In the genomic region with DNA sequence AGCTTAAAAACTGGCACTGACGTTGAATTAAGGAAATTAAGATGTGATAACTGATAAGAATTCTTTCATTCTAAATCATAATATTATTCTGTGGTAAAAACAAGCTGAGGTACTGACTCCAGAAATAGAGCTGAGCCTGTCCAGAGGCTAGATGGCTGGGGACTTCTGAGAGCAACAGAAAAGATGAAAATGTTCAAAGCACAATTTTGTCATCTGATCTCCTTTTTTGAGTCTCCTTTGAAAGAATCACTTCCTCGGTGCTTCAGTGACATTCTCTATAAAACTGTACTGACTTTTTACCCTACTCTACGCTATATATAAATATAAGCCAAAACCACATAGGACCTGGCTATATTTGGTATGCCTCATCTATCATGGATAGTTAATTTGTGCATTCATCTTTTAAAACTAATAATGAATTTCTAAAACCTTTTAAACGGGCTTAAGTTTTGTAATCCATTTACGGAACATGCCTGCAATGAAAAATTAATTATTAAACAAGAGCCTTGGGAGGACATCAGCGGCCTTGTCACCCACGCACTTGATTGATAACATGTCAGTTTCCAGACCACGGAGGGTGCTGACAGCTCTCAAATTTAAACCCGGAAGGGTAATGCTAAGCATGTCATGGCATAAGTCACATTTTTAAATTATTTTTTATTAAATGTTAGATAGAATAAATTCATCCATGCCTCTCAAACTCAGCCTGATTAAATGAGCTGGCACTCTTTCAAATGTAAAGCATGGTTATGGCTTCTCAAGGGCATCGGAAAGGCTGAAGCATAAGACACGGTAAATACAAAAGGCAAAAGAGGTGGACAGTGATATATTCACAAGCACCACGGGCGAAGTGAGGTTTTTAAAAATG, we compare ENCODE assay signal across 8 cellular contexts.
DNase-seq lines count a peak whose midpoint lies in the region; ATAC-seq and TF ChIP-seq lines count a peak whose summit lies in the region.

No MANE protein-coding gene starts in this region.

- no peaks in the 10 kb centered on the region for H3K9me3 Mint-ChIP-seq in T-helper 2 cell treated with Interferon-gamma antibody and Interleukin-4, amounts not matched to agents 5 μg/mL and 100 μg/mL, for 36 hours

- intact Hi-C loops in right lobe of liver (cut with DNase I) (no loop called here), colonic mucosa (cut with DNase I) (no loop called here)

- H3K4me1 Mint-ChIP-seq in T-helper 2 cell treated with Interferon-gamma antibody and Interleukin-4, amounts not matched to agents 5 μg/mL and 100 μg/mL, for 36 hours (ENCODE audit: low read depth), result peaks cover 2% of the 10 kb centered on the region

- H3K4me3 ChIP-seq in OCI-LY1 (ENCODE audit: low read depth, low read length, poor library complexity, severe bottlenecking) (peak overlapping the region; percentile 55), right lobe of liver (peak overlapping the region; percentile 17 to 51 (median 40)), colonic mucosa (no peak overlapping the region)

- H3K9ac ChIP-seq in OCI-LY1 (ENCODE audit: low read length), result peak overlapping the region; percentile 60
- no peak overlapping the region for H3K9ac ChIP-seq in colonic mucosa (ENCODE audit: low read depth in 2 of 2, low read length in 2 of 2)

- no peak overlapping the region for H3K4me3 Mint-ChIP-seq in T-helper 2 cell treated with Interferon-gamma antibody and Interleukin-4, amounts not matched to agents 5 μg/mL and 100 μg/mL, for 36 hours

- no peaks in the 10 kb centered on the region for H3K36me3 Mint-ChIP-seq in T-helper 2 cell treated with Interferon-gamma antibody and Interleukin-4, amounts not matched to agents 5 μg/mL and 100 μg/mL, for 36 hours (ENCODE audit: low read depth)

- H3K27ac ChIP-seq in OCI-LY1 (ENCODE audit: low read depth, low read length, poor library complexity, severe bottlenecking), result peak overlapping the region; percentile 95
- H3K27ac ChIP-seq in right lobe of liver, result peak overlapping the region; percentile 8 to 45 (median 41)
- H3K27ac ChIP-seq in colonic mucosa, result no peak overlapping the region

- H3K79me2 ChIP-seq in OCI-LY1 (ENCODE audit: insufficient read depth, low read length), result no peaks in the 10 kb centered on the region

- CTCF ChIA-PET in GM10248 (lab: Yijun Ruan, JAX), result interaction anchor here (1.1 to 1.8 kb wide), 9 partner anchors 10 to 83 kb away, joined by 3 to 7 read pairs (median 4); no protein-coding TSS in a partner anchor
- CTCF ChIA-PET in HEK293T (lab: Yijun Ruan, JAX), result interaction anchor here (0.5 to 1.5 kb wide), 19 partner anchors 8 to 335 kb away, joined by 3 to 12 read pairs (median 3); no protein-coding TSS in a partner anchor

- H3K9me2 ChIP-seq in OCI-LY1 (ENCODE audit: low read depth, low read length), result no peaks in the 10 kb centered on the region

- H3K9me3 ChIP-seq in OCI-LY1 (ENCODE audit: low read length), result peaks cover 5% of the 10 kb centered on the region
- no peaks in the 10 kb centered on the region for H3K9me3 ChIP-seq in right lobe of liver
- H3K9me3 ChIP-seq in colonic mucosa, result no peaks in the 10 kb centered on the region

- no peak overlapping the region for H3K27ac Mint-ChIP-seq in T-helper 2 cell treated with Interferon-gamma antibody and Interleukin-4, amounts not matched to agents 5 μg/mL and 100 μg/mL, for 36 hours

- H3K4me1 ChIP-seq in OCI-LY1 (ENCODE audit: insufficient read depth, low read length, severe bottlenecking), result peaks cover 68% of the 10 kb centered on the region
- H3K4me1 ChIP-seq in right lobe of liver, result peaks cover 0 to 7% (median 0%) of the 10 kb centered on the region in 4 donors
- H3K4me1 ChIP-seq in colonic mucosa, result no peaks in the 10 kb centered on the region

- TF ChIP-seq CTCF in GM10248 (IDR thresholded peaks at IDR 0.05; ENCODE audit: control extremely low read depth, extremely low read depth, low read depth, missing control alignments), result no peak
- peak; percentile 4; the same call in 1 of the 2 replicates for TF ChIP-seq CTCF in OCI-LY1 (IDR thresholded peaks at IDR 0.05; ENCODE audit: low read length)
- no peak for TF ChIP-seq CTCF in right lobe of liver (IDR thresholded peaks at IDR 0.05)
- TF ChIP-seq CTCF in colonic mucosa (IDR thresholded peaks at IDR 0.05), result no peak

- 0 out of 2 replicates have a peak, but pooled peaks cover 5% of the 10 kb centered on the region for H3K36me3 ChIP-seq in OCI-LY1 (ENCODE audit: insufficient read depth, low read length)
- no peaks in the 10 kb centered on the region for H3K36me3 ChIP-seq in right lobe of liver
- no peaks in the 10 kb centered on the region for H3K36me3 ChIP-seq in colonic mucosa

- POLR2A ChIA-PET in GM10248 (lab: Yijun Ruan, JAX) (no interaction called here), HEK293T (lab: Yijun Ruan, JAX) (no interaction called here)

- no peak for TF ChIP-seq POLR2A in right lobe of liver (IDR thresholded peaks at IDR 0.05)

- peak overlapping the region; percentile 76 for H3K4me2 ChIP-seq in OCI-LY1 (ENCODE audit: low read length)

- 16% methylated on average over 13 of the region's 13 CpGs for WGBS in right lobe of liver (ENCODE audit: insufficient coverage, low coverage, low lambda C conversion rate, missing lambda C conversion rate)

- H3K27me3 ChIP-seq in OCI-LY1 (ENCODE audit: insufficient read depth, low read length) (no peaks in the 10 kb centered on the region), right lobe of liver (no peaks in the 10 kb centered on the region), colonic mucosa (no peaks in the 10 kb centered on the region)

- H4K20me1 ChIP-seq in OCI-LY1 (ENCODE audit: insufficient read depth, low read length), result no peaks in the 10 kb centered on the region

- ATAC-seq in right lobe of liver, result peak; percentile 46 to 63 (median 54)

- peaks cover 24% of the 10 kb centered on the region for H3F3A ChIP-seq in OCI-LY1 (ENCODE audit: insufficient read depth, low read length)

- H3K27me3 Mint-ChIP-seq in T-helper 2 cell treated with Interferon-gamma antibody and Interleukin-4, amounts not matched to agents 5 μg/mL and 100 μg/mL, for 36 hours (ENCODE audit: low read depth), result no peaks in the 10 kb centered on the region

- DNase-seq in GM10248 (ENCODE audit: extremely low spot score) (peak; percentile 13), HEK293T (ENCODE audit: extremely low spot score) (no peak), right lobe of liver (no peak), foreskin melanocyte (no peak), colonic mucosa (no peak)
- DNase-seq in activated CD8-positive, alpha-beta memory T cell treated with anti-CD3 and anti-CD28 coated beads, Interleukin-2, amount 50 U/mL, for 48 hours, result no peak
- DNase-seq in T-helper 2 cell treated with Interferon-gamma antibody and Interleukin-4, amounts not matched to agents 5 μg/mL and 100 μg/mL, for 36 hours (ENCODE audit: low spot score), result no peak

- no peak overlapping the region for H2AFZ ChIP-seq in OCI-LY1 (ENCODE audit: low read length)

TF ChIP-seq in HEK293T, 16 proteins besides CTCF, POLR2A, EP300 and RAD21:
- no peak for TF ChIP-seq TARDBP (IDR thresholded peaks at IDR 0.05)
- TF ChIP-seq, protein P1, sequence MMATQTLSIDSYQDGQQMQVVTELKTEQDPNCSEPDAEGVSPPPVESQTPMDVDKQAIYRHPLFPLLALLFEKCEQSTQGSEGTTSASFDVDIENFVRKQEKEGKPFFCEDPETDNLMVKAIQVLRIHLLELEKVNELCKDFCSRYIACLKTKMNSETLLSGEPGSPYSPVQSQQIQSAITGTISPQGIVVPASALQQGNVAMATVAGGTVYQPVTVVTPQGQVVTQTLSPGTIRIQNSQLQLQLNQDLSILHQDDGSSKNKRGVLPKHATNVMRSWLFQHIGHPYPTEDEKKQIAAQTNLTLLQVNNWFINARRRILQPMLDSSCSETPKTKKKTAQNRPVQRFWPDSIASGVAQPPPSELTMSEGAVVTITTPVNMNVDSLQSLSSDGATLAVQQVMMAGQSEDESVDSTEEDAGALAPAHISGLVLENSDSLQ (IDR thresholded peaks at IDR 0.05), result peak; percentile 86
